ENCODE assay signal across 16 cellular contexts in the genomic region with DNA sequence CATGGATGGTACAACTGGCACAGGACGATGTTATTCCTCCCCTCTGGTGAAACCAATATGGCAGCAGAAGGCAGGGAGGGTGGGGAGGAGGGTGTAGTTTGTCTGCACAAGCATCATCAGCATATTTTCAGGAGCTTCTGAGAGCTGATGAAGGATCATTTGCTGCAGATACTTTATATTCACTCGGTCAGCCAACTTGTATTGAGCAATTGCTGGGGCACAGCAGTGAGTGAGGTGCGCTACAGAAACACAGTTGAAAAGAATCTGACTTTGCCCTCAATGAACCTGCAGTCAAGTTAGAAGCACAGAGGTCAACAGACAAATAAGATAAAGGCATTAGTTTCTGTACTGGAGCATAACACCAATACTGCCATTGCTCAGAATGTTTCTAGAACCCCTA. TPM values are rescaled to one million over a fixed set of nuclear protein-coding genes. Genes with fewer than 3 reads are reported as not detected.
A peak's percentile ranks its signal among the peaks of the same experiment; 100 is the strongest.
DNase-seq lines count a peak whose midpoint lies in the region; ATAC-seq, FAIRE-seq and TF ChIP-seq lines count a peak whose summit lies in the region.
"Had no signal": no experiment of that assay in that cellular context is flagged by ENCODE, and none has a peak within 500 bp of the region (broad histone marks: within the 10 kb centered on the region; RNA-seq: fewer than 3 reads in every experiment).

No MANE protein-coding gene starts in this region.

- H2AFZ ChIP-seq in astrocyte (ENCODE audit: low read depth, low read length) (no peak overlapping the region), smooth muscle cell (ENCODE audit: low read depth) (no peak overlapping the region)

- H3K36me3 Mint-ChIP-seq in astrocyte (ENCODE audit: low read depth, unreplicated experiment) = peaks cover 2% of the 10 kb centered on the region
- H3K36me3 Mint-ChIP-seq: CD8-positive, alpha-beta T cell had no signal

- H3K27me3 Mint-ChIP-seq in astrocyte (ENCODE audit: low read depth, unreplicated experiment) = peaks cover 20% of the 10 kb centered on the region

- H3K36me3 ChIP-seq in astrocyte (ENCODE audit: insufficient read depth, low read length) (no peaks in the 10 kb centered on the region), smooth muscle cell (ENCODE audit: low read depth) (no peaks in the 10 kb centered on the region)
- H3K36me3 ChIP-seq: SJSA1 had no signal

- H3K9ac ChIP-seq in astrocyte (ENCODE audit: low read length) = no peak overlapping the region
- H3K9ac ChIP-seq in smooth muscle cell (ENCODE audit: low read depth) = no peak overlapping the region

- H3K4me3 ChIP-seq in astrocyte (ENCODE audit: insufficient read depth, low read depth, low read length) (no peak overlapping the region), smooth muscle cell (no peak overlapping the region)
- H3K4me3 ChIP-seq: SJSA1 had no signal

- peaks cover 5% of the 10 kb centered on the region for H3K27me3 ChIP-seq in astrocyte (ENCODE audit: insufficient read depth, low read length)
- H3K27me3 ChIP-seq in foreskin keratinocyte = no peaks in the 10 kb centered on the region
- H3K27me3 ChIP-seq in smooth muscle cell (ENCODE audit: low read depth) = no peaks in the 10 kb centered on the region

- H3K4me2 ChIP-seq in astrocyte (ENCODE audit: low read length) (peak overlapping the region; percentile 30), smooth muscle cell (peak overlapping the region; percentile 52)

- H3K27ac ChIP-seq in astrocyte (ENCODE audit: low read depth, low read length) = no peak overlapping the region
- H3K27ac ChIP-seq in foreskin keratinocyte = peak overlapping the region; percentile 91
- H3K27ac ChIP-seq in smooth muscle cell (ENCODE audit: low read depth) = peak overlapping the region; percentile 77
- H3K27ac ChIP-seq: SJSA1 had no signal

- no peak for TF ChIP-seq POLR2A in GM12891 (IDR thresholded peaks at IDR 0.05; ENCODE audit: low read depth, low read length)

- DNase-seq in D721Med (ENCODE audit: insufficient read length, low spot score) = no peak
- DNase-seq in astrocyte (ENCODE audit: low read depth) = no peak
- DNase-seq in foreskin keratinocyte = no peak
- no peak for DNase-seq in smooth muscle cell (lab: John Stamatoyannopoulos, UW; ENCODE audit: unreplicated experiment)
- DNase-seq in GM12891 (ENCODE audit: insufficient read length, low spot score) = no peak
- DNase-seq: CD8-positive, alpha-beta T cell; GF-D8; Kasumi-1; NCI-H1417; NCI-H2029 treated with DMSO at 0.1 percent for 48 hours; NCI-H510A; RPMI8226 had no signal

- ATAC-seq in foreskin keratinocyte = no peak
- no peak for ATAC-seq in HG03457 (IDR thresholded peaks at IDR 0.05; ENCODE audit: unreplicated experiment)
- no peak for ATAC-seq in GM18870 (IDR thresholded peaks at IDR 0.05; ENCODE audit: unreplicated experiment)
- no peak for ATAC-seq in GM21360 (IDR thresholded peaks at IDR 0.05; ENCODE audit: unreplicated experiment)
- ATAC-seq: CD8-positive, alpha-beta T cell had no signal

- peaks cover 19% of the 10 kb centered on the region for H3K4me1 Mint-ChIP-seq in astrocyte (ENCODE audit: low read depth, unreplicated experiment)

- FAIRE-seq in D721Med (lab: Jason Lieb, UNC) (peak; percentile 81), astrocyte (lab: Jason Lieb, UNC) (no peak), GM12891 (lab: Jason Lieb, UNC) (no peak)

- H3F3A ChIP-seq in smooth muscle cell (ENCODE audit: low read depth) = peaks cover 16% of the 10 kb centered on the region

- no peak overlapping the region for H3K4me3 Mint-ChIP-seq in astrocyte (ENCODE audit: unreplicated experiment)
- H3K4me3 Mint-ChIP-seq: CD8-positive, alpha-beta T cell had no signal

- 65% methylated on average over 3 of the region's 3 CpGs for WGBS in smooth muscle cell (ENCODE audit: low lambda C conversion rate)

- H3K9me3 Mint-ChIP-seq in astrocyte (ENCODE audit: unreplicated experiment) = no peaks in the 10 kb centered on the region
- H3K9me3 Mint-ChIP-seq: CD8-positive, alpha-beta T cell had no signal

- no peaks in the 10 kb centered on the region for H3K9me3 ChIP-seq in astrocyte (ENCODE audit: insufficient read depth, low read depth, low read length)
- no peaks in the 10 kb centered on the region for H3K9me3 ChIP-seq in smooth muscle cell (replicated peaks; ENCODE audit: low read depth)
- H3K9me3 ChIP-seq: SJSA1 had no signal

- H4K20me1 ChIP-seq in astrocyte (ENCODE audit: insufficient read depth, low read length) = no peaks in the 10 kb centered on the region
- H4K20me1 ChIP-seq in smooth muscle cell (ENCODE audit: low read depth) = no peaks in the 10 kb centered on the region

- peak overlapping the region; percentile 67 for H3K27ac Mint-ChIP-seq in astrocyte (ENCODE audit: unreplicated experiment)
- H3K27ac Mint-ChIP-seq: CD8-positive, alpha-beta T cell had no signal

- H3K79me2 ChIP-seq in astrocyte (ENCODE audit: insufficient read depth, low read length) (no peaks in the 10 kb centered on the region), smooth muscle cell (ENCODE audit: low read depth) (peaks cover 12% of the 10 kb centered on the region)

- TF ChIP-seq CTCF in D721Med (IDR thresholded peaks at IDR 0.05; ENCODE audit: insufficient read depth, missing control alignments) (no peak), astrocyte (IDR thresholded peaks at IDR 0.05; ENCODE audit: insufficient read depth, low read depth, low read length) (no peak), foreskin keratinocyte (conservative IDR thresholded peaks at IDR 0.05) (no peak), smooth muscle cell (IDR thresholded peaks at IDR 0.05; ENCODE audit: borderline replicate concordance, insufficient read depth, poor library complexity, severe bottlenecking) (no peak)

- H3K4me1 ChIP-seq in astrocyte (ENCODE audit: insufficient read depth, low read length) (peaks cover 6% of the 10 kb centered on the region), foreskin keratinocyte (peaks cover 62% of the 10 kb centered on the region), smooth muscle cell (ENCODE audit: low read depth) (peaks cover 41% of the 10 kb centered on the region)
- H3K4me1 ChIP-seq: SJSA1 had no signal

TF ChIP-seq in GM12891, 5 proteins besides CTCF, POLR2A, EP300 and RAD21:
- TF ChIP-seq PAX5 (IDR thresholded peaks at IDR 0.05; ENCODE audit: insufficient read depth, low read length, severe bottlenecking) (no peak), SPI1 (IDR thresholded peaks at IDR 0.05; ENCODE audit: low read depth, low read length) (no peak), TAF1 (IDR thresholded peaks at IDR 0.05; ENCODE audit: low read depth, low read length) (no peak), POU2F2 (IDR thresholded peaks at IDR 0.05; ENCODE audit: low read depth, low read length) (no peak), POLR2AphosphoS5 (IDR thresholded peaks at IDR 0.05; ENCODE audit: low read depth, low read length) (no peak)

RNA-seq across cellular contexts. Expression of a gene that starts 13.1 kb away (rescaled TPM):
- total RNA-seq in astrocyte = 0.07 and 0.22 TPM in 2 replicates
- 153 and 171 TPM in 2 replicates for total RNA-seq in foreskin keratinocyte
- polyA plus RNA-seq in foreskin keratinocyte = 92.5 and 104 TPM in 2 replicates
- total RNA-seq in smooth muscle cell = 43.6 and 52.5 TPM in 2 replicates
- 26.9 and 30.3 TPM in 2 replicates for polyA plus RNA-seq in smooth muscle cell
- polyA plus RNA-seq in GM12891 (2012; ENCODE audit: low read depth, missing spikeins) = not detected
- total RNA-seq: CD8-positive, alpha-beta T cell; SJSA1 had no signal

Comparison
In these comparisons a context has a peak if more than half of its experiments do, and no peak if none do; other contexts are left out.
1. RNA of a gene that starts 13.1 kb away (total RNA-seq): 153 to 171 TPM in foreskin keratinocyte and 43.6 to 52.5 TPM in smooth muscle cell; 0.07 to 0.22 TPM in astrocyte; every median in the first group is over 10 times any median in the second.